Comparison of ENCODE assay signal across 1 cellular context in genomic region chr10:124546957-124547650, GRCh38.
TF ChIP-seq lines count a peak whose summit lies in the region.

No MANE protein-coding gene starts in this region.

TF ChIP-seq in HepG2, 621 proteins besides CTCF, POLR2A, EP300 and RAD21 (continued from another document):
- TF ChIP-seq ZHX2 (IDR thresholded peaks at IDR 0.05; ENCODE audit: low read depth) (no peak), ZHX2 (CRISPR knock-in tag; IDR thresholded peaks at IDR 0.05; ENCODE audit: borderline replicate concordance) (no peak), TCF7L2 (IDR thresholded peaks at IDR 0.05; ENCODE audit: low read depth, low read length) (no peak)
